ENCODE assay signal across 8 cellular contexts in the genomic region with DNA sequence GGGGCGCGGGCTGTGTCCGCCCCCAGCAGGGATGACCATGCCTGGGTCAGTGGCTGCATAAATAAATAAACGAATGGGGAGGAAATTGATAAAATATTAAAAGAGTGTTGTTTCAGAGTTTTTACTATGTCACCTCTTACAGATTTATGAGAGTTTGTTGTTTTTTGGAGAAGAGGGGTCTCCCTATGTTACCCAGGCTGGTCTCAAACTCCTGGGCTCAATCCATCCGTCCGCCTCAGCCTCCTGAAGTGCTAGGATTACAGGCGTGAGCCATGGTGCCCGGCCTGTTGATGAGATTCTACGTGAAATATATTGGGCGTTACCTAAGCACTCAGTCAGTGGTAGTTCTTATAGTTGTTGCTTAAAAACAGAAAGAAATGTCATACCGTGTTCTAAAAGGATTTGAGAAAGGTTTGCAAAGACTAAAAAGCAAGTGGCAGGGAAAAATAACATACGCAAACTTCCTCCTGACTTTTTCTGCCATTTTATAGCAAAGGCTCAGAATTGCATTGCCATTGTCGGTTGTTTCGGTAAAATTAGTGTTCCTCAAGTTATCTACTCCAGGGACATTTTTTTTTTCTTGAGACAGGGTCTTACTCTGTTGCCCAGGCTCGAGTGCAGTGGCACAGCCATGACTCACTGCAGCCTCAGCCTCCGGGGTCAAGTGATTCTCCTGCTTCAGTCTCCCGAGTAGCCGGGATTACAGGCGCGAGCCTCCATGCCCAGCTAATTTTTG. TPM values are rescaled to one million over a fixed set of nuclear protein-coding genes. Genes with fewer than 3 reads are reported as not detected.
A peak's percentile ranks its signal among the peaks of the same experiment; 100 is the strongest.
DNase-seq lines count a peak whose midpoint lies in the region; ATAC-seq and TF ChIP-seq lines count a peak whose summit lies in the region.

No MANE protein-coding gene starts in this region.

- peak overlapping the region; percentile 76 for H3K27ac Mint-ChIP-seq in endodermal cell
- H3K27ac Mint-ChIP-seq in osteocyte (ENCODE audit: unreplicated experiment), result peak overlapping the region; percentile 93

- H3K9me3 ChIP-seq in OCI-LY3 (ENCODE audit: insufficient read depth, low read length) (no peaks in the 10 kb centered on the region), endodermal cell (ENCODE audit: control insufficient read depth, low read length) (no peaks in the 10 kb centered on the region)

- H3K4me3 Mint-ChIP-seq in endodermal cell, result peak overlapping the region; percentile 65
- H3K4me3 Mint-ChIP-seq in osteocyte (ENCODE audit: unreplicated experiment), result peak overlapping the region; percentile 84

- peak overlapping the region; percentile 3; the same call in 1 of the 2 replicates for H2AFZ ChIP-seq in OCI-LY3 (ENCODE audit: low read depth, low read length)

- 72 to 74% methylated on average over 19 to 20 of the region's 20 CpGs for WGBS in endodermal cell (ENCODE audit: insufficient coverage in 1 of 2, insufficient read length in 1 of 2), 2 experiments

- peaks cover 30% of the 10 kb centered on the region for H3K27me3 Mint-ChIP-seq in endodermal cell (ENCODE audit: insufficient read depth)
- no peaks in the 10 kb centered on the region for H3K27me3 Mint-ChIP-seq in osteocyte (ENCODE audit: unreplicated experiment)

- H3K27ac ChIP-seq in OCI-LY3 (ENCODE audit: low read length), result peak overlapping the region; percentile 70
- no peak overlapping the region for H3K27ac ChIP-seq in endodermal cell (ENCODE audit: low read depth, low read length)

- no peaks in the 10 kb centered on the region for H3K27me3 ChIP-seq in GM06990 (replicated peaks; ENCODE audit: control insufficient read depth, insufficient read depth, low read length)
- H3K27me3 ChIP-seq in OCI-LY3 (ENCODE audit: low read depth, low read length), result no peaks in the 10 kb centered on the region
- H3K27me3 ChIP-seq in endodermal cell (ENCODE audit: control insufficient read depth, insufficient read depth, low read length, poor library complexity, severe bottlenecking), result no peaks in the 10 kb centered on the region

- H3K36me3 ChIP-seq in GM06990 (ENCODE audit: control insufficient read depth, insufficient read depth, low read length) (no peaks in the 10 kb centered on the region), OCI-LY3 (replicated peaks; ENCODE audit: low read depth, low read length) (no peaks in the 10 kb centered on the region), endodermal cell (ENCODE audit: control insufficient read depth, insufficient read depth, low read length) (no peaks in the 10 kb centered on the region)

- in situ Hi-C loops in GM13977 (cut with MboI; ENCODE audit: low pct_unique_long_range_greater_than_20kb, low sequenced_read_pairs, unreplicated experiment), result no loop called here

- peaks cover 6% of the 10 kb centered on the region for H3K79me2 ChIP-seq in OCI-LY3 (ENCODE audit: low read length)

- peaks cover 3% of the 10 kb centered on the region for H3K36me3 Mint-ChIP-seq in endodermal cell (ENCODE audit: low read depth)
- no peaks in the 10 kb centered on the region for H3K36me3 Mint-ChIP-seq in osteocyte (ENCODE audit: unreplicated experiment)

- H3K4me1 Mint-ChIP-seq in endodermal cell (no peaks in the 10 kb centered on the region), osteocyte (ENCODE audit: unreplicated experiment) (peaks cover 8% of the 10 kb centered on the region)

- H4K20me1 ChIP-seq in OCI-LY3 (ENCODE audit: insufficient read depth, low read length), result no peaks in the 10 kb centered on the region

- H3K4me2 ChIP-seq in OCI-LY3 (ENCODE audit: low read length), result peak overlapping the region; percentile 63

- H3K4me1 ChIP-seq in OCI-LY3 (ENCODE audit: low read length), result peaks cover 5% of the 10 kb centered on the region; the same call in 1 of the 2 replicates
- H3K4me1 ChIP-seq in endodermal cell (ENCODE audit: control insufficient read depth, insufficient read depth, low read length), result no peaks in the 10 kb centered on the region

- H3K4me3 ChIP-seq in GM06990 (replicated peaks; ENCODE audit: low read depth, low read length) (peak overlapping the region; percentile 85), OCI-LY3 (ENCODE audit: low read length) (peak overlapping the region; percentile 80), endodermal cell (ENCODE audit: low read length) (peak overlapping the region; percentile 90)

- TF ChIP-seq CTCF in GM06990 (IDR thresholded peaks at IDR 0.05; ENCODE audit: insufficient read depth, low read length, poor library complexity, severe bottlenecking) (no peak), OCI-LY3 (IDR thresholded peaks at IDR 0.05; ENCODE audit: low read depth, low read length) (no peak), endodermal cell (conservative IDR thresholded peaks at IDR 0.05) (no peak), osteocyte (IDR thresholded peaks at IDR 0.05) (no peak), GM13977 (IDR thresholded peaks at IDR 0.05; ENCODE audit: extremely low read depth, insufficient read depth, missing control alignments) (no peak)

- H3K9me3 Mint-ChIP-seq in endodermal cell (peaks cover 12% of the 10 kb centered on the region), osteocyte (ENCODE audit: unreplicated experiment) (no peaks in the 10 kb centered on the region)

- peak overlapping the region; percentile 79 for H3K9ac ChIP-seq in OCI-LY3 (ENCODE audit: low read length)
- H3K9ac ChIP-seq in endodermal cell (ENCODE audit: extremely low read depth, low read length, poor library complexity, severe bottlenecking), result peak overlapping the region; percentile 68

- DNase-seq in GM06990 (ENCODE audit: extremely low read depth, insufficient read length), result no peak
- DNase-seq in endodermal cell, result no peak
- no peak for DNase-seq in osteocyte (ENCODE audit: extremely low spot score, unreplicated experiment)
- DNase-seq in Kasumi-1 (lab: John Stamatoyannopoulos, UW), result no peak
- no peak for DNase-seq in GM13977 (ENCODE audit: low spot score)
- DNase-seq in COLO829 (ENCODE audit: low spot score), result no peak

- ATAC-seq in HG03460 (IDR thresholded peaks at IDR 0.05; ENCODE audit: unreplicated experiment), result no peak

RNA-seq across cellular contexts. Expression of gene FOXK1, which starts 39.5 kb away (rescaled TPM):
- total RNA-seq in endodermal cell (10 to 100 TPM; 36.9 to 43.4 TPM), osteocyte (56.2 and 63.1 TPM in 2 replicates)
- polyA plus RNA-seq in endodermal cell (2013, experiment 1 of 2), result 14.9 TPM
- polyA plus RNA-seq in endodermal cell (2013, experiment 2 of 2), result 13.9 TPM
